ENCODE assay signal across 1 cellular context in the genomic region with DNA sequence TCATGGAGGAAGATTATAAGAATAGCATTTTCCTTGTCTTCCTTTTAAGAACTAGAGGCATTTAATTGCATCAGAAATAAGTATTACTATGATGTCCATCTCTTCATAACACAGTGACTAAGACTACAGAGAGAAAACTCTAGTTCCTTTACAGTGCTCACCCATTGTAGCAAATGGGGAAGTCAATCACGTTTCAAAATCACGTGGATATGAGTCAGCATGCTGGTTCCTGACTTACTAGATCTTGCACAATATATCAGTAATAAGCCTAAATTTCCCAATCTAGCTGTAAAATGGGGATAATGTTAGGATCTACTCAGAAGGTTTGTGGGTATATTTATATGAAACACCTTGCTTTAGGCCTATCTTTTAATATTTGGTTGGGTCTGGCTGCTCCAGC.
TF ChIP-seq lines count a peak whose summit lies in the region.

No MANE protein-coding gene starts in this region.

TF ChIP-seq in HCT116, 20 proteins besides CTCF, POLR2A, EP300 and RAD21 (continued from another document):
- TF ChIP-seq SP1 (IDR thresholded peaks at IDR 0.05; ENCODE audit: low read depth) (0 out of 2 replicates have a peak, but pooled peaks have one; percentile 14), EGR1 (IDR thresholded peaks at IDR 0.05; ENCODE audit: low read depth) (no peak), POLR2AphosphoS5 (IDR thresholded peaks at IDR 0.05; ENCODE audit: low read depth, low read length) (no peak), JUND (IDR thresholded peaks at IDR 0.05) (peak; percentile 35), CBX3 (IDR thresholded peaks at IDR 0.05; ENCODE audit: low read depth) (no peak), EZH2 (IDR thresholded peaks at IDR 0.05) (no peak)
- TF ChIP-seq, protein P1, sequence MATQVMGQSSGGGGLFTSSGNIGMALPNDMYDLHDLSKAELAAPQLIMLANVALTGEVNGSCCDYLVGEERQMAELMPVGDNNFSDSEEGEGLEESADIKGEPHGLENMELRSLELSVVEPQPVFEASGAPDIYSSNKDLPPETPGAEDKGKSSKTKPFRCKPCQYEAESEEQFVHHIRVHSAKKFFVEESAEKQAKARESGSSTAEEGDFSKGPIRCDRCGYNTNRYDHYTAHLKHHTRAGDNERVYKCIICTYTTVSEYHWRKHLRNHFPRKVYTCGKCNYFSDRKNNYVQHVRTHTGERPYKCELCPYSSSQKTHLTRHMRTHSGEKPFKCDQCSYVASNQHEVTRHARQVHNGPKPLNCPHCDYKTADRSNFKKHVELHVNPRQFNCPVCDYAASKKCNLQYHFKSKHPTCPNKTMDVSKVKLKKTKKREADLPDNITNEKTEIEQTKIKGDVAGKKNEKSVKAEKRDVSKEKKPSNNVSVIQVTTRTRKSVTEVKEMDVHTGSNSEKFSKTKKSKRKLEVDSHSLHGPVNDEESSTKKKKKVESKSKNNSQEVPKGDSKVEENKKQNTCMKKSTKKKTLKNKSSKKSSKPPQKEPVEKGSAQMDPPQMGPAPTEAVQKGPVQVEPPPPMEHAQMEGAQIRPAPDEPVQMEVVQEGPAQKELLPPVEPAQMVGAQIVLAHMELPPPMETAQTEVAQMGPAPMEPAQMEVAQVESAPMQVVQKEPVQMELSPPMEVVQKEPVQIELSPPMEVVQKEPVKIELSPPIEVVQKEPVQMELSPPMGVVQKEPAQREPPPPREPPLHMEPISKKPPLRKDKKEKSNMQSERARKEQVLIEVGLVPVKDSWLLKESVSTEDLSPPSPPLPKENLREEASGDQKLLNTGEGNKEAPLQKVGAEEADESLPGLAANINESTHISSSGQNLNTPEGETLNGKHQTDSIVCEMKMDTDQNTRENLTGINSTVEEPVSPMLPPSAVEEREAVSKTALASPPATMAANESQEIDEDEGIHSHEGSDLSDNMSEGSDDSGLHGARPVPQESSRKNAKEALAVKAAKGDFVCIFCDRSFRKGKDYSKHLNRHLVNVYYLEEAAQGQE (IDR thresholded peaks at IDR 0.05; ENCODE audit: low read depth): no peak
- TF ChIP-seq, protein P2, sequence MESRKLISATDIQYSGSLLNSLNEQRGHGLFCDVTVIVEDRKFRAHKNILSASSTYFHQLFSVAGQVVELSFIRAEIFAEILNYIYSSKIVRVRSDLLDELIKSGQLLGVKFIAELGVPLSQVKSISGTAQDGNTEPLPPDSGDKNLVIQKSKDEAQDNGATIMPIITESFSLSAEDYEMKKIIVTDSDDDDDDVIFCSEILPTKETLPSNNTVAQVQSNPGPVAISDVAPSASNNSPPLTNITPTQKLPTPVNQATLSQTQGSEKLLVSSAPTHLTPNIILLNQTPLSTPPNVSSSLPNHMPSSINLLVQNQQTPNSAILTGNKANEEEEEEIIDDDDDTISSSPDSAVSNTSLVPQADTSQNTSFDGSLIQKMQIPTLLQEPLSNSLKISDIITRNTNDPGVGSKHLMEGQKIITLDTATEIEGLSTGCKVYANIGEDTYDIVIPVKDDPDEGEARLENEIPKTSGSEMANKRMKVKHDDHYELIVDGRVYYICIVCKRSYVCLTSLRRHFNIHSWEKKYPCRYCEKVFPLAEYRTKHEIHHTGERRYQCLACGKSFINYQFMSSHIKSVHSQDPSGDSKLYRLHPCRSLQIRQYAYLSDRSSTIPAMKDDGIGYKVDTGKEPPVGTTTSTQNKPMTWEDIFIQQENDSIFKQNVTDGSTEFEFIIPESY (IDR thresholded peaks at IDR 0.05; ENCODE audit: extremely low read depth, insufficient replicate concordance, low read length): no peak
TF ChIP-seq in HCT116: peak in this region for 4.
